In the genomic region with DNA sequence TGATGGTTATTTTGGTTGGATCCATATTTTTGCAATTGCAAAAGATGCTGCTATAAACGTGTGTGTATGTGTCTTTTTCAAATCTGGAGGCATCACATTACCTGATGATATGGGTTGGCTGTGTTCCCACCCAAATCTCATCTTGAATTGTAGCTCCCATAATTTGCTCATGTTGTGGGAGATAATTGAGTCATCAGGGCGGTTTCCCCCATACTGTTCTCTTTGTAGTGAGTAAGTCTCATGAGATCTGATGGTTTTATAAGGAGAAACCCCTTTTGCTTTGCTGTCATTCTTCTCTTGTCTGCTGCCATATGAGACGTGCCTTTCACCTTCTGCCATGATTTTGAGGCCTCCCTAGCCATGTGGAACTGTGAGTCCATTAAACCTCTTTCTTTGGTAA, we compare ENCODE assay signal across 11 cellular contexts.
"Had no signal": no experiment of that assay in that cellular context is flagged by ENCODE, and none has a peak within 500 bp of the region (broad histone marks: within the 10 kb centered on the region; RNA-seq: fewer than 3 reads in every experiment).

No MANE protein-coding gene starts in this region.

- DNase-seq: GM23248, GOT3, H7, HFFc6, IMR-90, KG1 had no signal

- H3K9me3 ChIP-seq: HAP-1 had no signal

- H3K36me3 ChIP-seq: HAP-1 had no signal

- H2AFZ ChIP-seq: GM23248 had no signal

- H3K9ac ChIP-seq: GM23248 had no signal

- H3K4me1 ChIP-seq: HAP-1 had no signal

- H3K27ac Mint-ChIP-seq: HFFc6 had no signal

- FAIRE-seq: HTR-8/SVneo, K562 had no signal

- H3K27ac ChIP-seq: GM23248, HL-60 had no signal

- H3K4me3 ChIP-seq: GM23248, HAP-1, K562 had no signal

- ATAC-seq: HCT116, K562 had no signal

- H3K4me3 Mint-ChIP-seq: HFFc6 had no signal
